ENCODE assay signal across 1 cellular context in the genomic region with DNA sequence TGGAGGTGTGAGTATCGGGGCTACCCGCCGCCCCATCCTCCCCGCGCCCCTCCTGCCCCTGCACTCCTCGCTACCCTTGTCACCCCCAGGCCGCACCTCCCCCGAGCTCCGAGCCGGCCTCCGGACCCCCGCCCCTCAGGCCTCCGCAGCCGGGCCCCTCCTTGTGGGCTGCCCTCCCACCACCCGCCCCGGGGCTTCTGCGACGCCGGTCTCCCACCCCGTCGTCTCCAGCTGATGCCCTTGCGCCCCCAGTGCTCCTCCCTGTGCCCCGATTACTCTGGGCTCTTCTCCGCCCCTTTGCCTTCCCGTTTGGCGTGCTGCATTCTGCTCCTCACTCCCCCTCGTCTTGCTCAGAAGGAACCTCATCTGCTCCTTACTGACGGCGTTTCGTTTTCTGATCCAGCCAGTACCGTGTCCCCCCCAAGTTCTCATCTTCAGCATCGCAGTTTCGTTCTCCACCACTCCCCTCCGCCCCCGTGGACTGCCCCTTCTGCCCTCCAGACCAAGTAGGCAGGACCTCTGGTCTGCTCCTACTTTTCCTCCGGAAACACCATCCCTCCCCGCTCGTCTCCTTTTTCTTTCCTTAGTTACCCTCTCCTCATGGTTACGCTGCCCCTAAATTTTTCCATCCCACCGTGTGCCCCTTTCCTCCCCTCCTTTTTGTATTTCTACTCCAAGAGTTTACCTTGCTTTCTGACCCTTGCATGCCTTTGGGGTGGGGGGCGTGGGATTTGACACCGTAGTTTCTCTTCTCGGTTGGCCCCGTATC.
TF ChIP-seq lines count a peak whose summit lies in the region.

No MANE protein-coding gene starts in this region.

TF ChIP-seq in HepG2, 621 proteins besides CTCF, POLR2A, EP300 and RAD21 (continued from another document):
- TF ChIP-seq, protein P1, sequence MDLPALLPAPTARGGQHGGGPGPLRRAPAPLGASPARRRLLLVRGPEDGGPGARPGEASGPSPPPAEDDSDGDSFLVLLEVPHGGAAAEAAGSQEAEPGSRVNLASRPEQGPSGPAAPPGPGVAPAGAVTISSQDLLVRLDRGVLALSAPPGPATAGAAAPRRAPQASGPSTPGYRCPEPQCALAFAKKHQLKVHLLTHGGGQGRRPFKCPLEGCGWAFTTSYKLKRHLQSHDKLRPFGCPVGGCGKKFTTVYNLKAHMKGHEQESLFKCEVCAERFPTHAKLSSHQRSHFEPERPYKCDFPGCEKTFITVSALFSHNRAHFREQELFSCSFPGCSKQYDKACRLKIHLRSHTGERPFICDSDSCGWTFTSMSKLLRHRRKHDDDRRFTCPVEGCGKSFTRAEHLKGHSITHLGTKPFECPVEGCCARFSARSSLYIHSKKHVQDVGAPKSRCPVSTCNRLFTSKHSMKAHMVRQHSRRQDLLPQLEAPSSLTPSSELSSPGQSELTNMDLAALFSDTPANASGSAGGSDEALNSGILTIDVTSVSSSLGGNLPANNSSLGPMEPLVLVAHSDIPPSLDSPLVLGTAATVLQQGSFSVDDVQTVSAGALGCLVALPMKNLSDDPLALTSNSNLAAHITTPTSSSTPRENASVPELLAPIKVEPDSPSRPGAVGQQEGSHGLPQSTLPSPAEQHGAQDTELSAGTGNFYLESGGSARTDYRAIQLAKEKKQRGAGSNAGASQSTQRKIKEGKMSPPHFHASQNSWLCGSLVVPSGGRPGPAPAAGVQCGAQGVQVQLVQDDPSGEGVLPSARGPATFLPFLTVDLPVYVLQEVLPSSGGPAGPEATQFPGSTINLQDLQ (CRISPR knock-in tag; IDR thresholded peaks at IDR 0.05): no peak
- TF ChIP-seq, protein P2, sequence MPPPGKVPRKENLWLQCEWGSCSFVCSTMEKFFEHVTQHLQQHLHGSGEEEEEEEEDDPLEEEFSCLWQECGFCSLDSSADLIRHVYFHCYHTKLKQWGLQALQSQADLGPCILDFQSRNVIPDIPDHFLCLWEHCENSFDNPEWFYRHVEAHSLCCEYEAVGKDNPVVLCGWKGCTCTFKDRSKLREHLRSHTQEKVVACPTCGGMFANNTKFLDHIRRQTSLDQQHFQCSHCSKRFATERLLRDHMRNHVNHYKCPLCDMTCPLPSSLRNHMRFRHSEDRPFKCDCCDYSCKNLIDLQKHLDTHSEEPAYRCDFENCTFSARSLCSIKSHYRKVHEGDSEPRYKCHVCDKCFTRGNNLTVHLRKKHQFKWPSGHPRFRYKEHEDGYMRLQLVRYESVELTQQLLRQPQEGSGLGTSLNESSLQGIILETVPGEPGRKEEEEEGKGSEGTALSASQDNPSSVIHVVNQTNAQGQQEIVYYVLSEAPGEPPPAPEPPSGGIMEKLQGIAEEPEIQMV (CRISPR knock-in tag; IDR thresholded peaks at IDR 0.05; ENCODE audit: low read depth): no peak
- TF ChIP-seq, protein P3, sequence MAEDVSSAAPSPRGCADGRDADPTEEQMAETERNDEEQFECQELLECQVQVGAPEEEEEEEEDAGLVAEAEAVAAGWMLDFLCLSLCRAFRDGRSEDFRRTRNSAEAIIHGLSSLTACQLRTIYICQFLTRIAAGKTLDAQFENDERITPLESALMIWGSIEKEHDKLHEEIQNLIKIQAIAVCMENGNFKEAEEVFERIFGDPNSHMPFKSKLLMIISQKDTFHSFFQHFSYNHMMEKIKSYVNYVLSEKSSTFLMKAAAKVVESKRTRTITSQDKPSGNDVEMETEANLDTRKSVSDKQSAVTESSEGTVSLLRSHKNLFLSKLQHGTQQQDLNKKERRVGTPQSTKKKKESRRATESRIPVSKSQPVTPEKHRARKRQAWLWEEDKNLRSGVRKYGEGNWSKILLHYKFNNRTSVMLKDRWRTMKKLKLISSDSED (CRISPR knock-in tag; IDR thresholded peaks at IDR 0.05): no peak
- TF ChIP-seq, protein P4, sequence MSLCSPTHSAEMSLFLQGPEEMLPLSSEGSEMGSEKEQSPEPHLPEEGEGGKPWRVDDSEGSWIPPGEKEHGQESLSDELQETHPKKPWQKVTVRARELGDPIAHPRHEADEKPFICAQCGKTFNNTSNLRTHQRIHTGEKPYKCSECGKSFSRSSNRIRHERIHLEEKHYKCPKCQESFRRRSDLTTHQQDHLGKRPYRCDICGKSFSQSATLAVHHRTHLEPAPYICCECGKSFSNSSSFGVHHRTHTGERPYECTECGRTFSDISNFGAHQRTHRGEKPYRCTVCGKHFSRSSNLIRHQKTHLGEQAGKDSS (CRISPR knock-in tag; IDR thresholded peaks at IDR 0.05; ENCODE audit: borderline replicate concordance, low read depth): no peak
- TF ChIP-seq SYNCRIP (IDR thresholded peaks at IDR 0.05; ENCODE audit: insufficient read depth, low read depth, low read length): no peak
- no peak for TF ChIP-seq MED8 (CRISPR knock-in tag; IDR thresholded peaks at IDR 0.05; ENCODE audit: insufficient replicate concordance)
- TF ChIP-seq ZSCAN20 (CRISPR knock-in tag; IDR thresholded peaks at IDR 0.05; ENCODE audit: borderline replicate concordance): no peak
- TF ChIP-seq PLRG1 (conservative IDR thresholded peaks at IDR 0.05): no peak
- TF ChIP-seq, protein P5, sequence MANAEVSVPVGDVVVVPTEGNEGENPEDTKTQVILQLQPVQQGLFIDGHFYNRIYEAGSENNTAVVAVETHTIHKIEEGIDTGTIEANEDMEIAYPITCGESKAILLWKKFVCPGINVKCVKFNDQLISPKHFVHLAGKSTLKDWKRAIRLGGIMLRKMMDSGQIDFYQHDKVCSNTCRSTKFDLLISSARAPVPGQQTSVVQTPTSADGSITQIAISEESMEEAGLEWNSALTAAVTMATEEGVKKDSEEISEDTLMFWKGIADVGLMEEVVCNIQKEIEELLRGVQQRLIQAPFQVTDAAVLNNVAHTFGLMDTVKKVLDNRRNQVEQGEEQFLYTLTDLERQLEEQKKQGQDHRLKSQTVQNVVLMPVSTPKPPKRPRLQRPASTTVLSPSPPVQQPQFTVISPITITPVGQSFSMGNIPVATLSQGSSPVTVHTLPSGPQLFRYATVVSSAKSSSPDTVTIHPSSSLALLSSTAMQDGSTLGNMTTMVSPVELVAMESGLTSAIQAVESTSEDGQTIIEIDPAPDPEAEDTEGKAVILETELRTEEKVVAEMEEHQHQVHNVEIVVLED (CRISPR knock-in tag; IDR thresholded peaks at IDR 0.05; ENCODE audit: borderline replicate concordance): no peak
- TF ChIP-seq, protein P6, sequence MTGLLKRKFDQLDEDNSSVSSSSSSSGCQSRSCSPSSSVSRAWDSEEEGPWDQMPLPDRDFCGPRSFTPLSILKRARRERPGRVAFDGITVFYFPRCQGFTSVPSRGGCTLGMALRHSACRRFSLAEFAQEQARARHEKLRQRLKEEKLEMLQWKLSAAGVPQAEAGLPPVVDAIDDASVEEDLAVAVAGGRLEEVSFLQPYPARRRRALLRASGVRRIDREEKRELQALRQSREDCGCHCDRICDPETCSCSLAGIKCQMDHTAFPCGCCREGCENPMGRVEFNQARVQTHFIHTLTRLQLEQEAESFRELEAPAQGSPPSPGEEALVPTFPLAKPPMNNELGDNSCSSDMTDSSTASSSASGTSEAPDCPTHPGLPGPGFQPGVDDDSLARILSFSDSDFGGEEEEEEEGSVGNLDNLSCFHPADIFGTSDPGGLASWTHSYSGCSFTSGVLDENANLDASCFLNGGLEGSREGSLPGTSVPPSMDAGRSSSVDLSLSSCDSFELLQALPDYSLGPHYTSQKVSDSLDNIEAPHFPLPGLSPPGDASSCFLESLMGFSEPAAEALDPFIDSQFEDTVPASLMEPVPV (CRISPR knock-in tag; IDR thresholded peaks at IDR 0.05): no peak
- no peak for TF ChIP-seq MED1 (CRISPR knock-in tag; IDR thresholded peaks at IDR 0.05)
- no peak for TF ChIP-seq ZNF761 (CRISPR knock-in tag; conservative IDR thresholded peaks at IDR 0.05)
- TF ChIP-seq, protein P7, sequence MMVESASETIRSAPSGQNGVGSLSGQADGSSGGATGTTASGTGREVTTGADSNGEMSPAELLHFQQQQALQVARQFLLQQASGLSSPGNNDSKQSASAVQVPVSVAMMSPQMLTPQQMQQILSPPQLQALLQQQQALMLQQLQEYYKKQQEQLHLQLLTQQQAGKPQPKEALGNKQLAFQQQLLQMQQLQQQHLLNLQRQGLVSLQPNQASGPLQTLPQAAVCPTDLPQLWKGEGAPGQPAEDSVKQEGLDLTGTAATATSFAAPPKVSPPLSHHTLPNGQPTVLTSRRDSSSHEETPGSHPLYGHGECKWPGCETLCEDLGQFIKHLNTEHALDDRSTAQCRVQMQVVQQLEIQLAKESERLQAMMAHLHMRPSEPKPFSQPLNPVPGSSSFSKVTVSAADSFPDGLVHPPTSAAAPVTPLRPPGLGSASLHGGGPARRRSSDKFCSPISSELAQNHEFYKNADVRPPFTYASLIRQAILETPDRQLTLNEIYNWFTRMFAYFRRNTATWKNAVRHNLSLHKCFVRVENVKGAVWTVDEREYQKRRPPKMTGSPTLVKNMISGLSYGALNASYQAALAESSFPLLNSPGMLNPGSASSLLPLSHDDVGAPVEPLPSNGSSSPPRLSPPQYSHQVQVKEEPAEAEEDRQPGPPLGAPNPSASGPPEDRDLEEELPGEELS (CRISPR knock-in tag; IDR thresholded peaks at IDR 0.05): no peak
- TF ChIP-seq SIX4 (CRISPR knock-in tag; IDR thresholded peaks at IDR 0.05): no peak
TF ChIP-seq in HepG2: peak in this region for 8.
